10 cellular contexts compared by ENCODE assay signal in genomic region chr12:52119398-52120254, GRCh38. TPM values are rescaled to one million over a fixed set of nuclear protein-coding genes. Genes with fewer than 3 reads are reported as not detected.
DNase-seq lines count a peak whose midpoint lies in the region; ATAC-seq and TF ChIP-seq lines count a peak whose summit lies in the region.
"Had no signal": no experiment of that assay in that cellular context is flagged by ENCODE, and none has a peak within 500 bp of the region (broad histone marks: within the 10 kb centered on the region; RNA-seq: fewer than 3 reads in every experiment).

No MANE protein-coding gene starts in this region.

- RAD21 ChIA-PET in HCT116 (lab: Charles Lee; ENCODE audit: low non-redundant PET in 1 of 2, low total read pairs in 2 of 2, uncharacterized antibody in 2 of 2, unreplicated experiment in 2 of 2): interaction anchor here (0.7 to 1.0 kb wide), 5 partner anchors 28 to 95 kb away, joined by 3 to 5 read pairs (median 4); no protein-coding TSS in a partner anchor

- H3K4me3 Mint-ChIP-seq in CD8-positive, alpha-beta T cell: no peak overlapping the region
- H3K4me3 Mint-ChIP-seq: natural killer cell treated with Interleukin-12 subunit alpha and Interleukin-12 subunit beta and Interleukin-15 and Interleukin-18, amount 100 ng/mL, for 72 hours had no signal

- no peaks in the 10 kb centered on the region for H3K9me3 Mint-ChIP-seq in CD8-positive, alpha-beta T cell
- H3K9me3 Mint-ChIP-seq: natural killer cell treated with Interleukin-12 subunit alpha and Interleukin-12 subunit beta and Interleukin-15 and Interleukin-18, amount 100 ng/mL, for 72 hours had no signal

- peaks cover 8% of the 10 kb centered on the region for H3F3A ChIP-seq in PC-9 (ENCODE audit: insufficient read depth, low read depth)

- peak; percentile 76 for ATAC-seq in CD8-positive, alpha-beta T cell
- ATAC-seq in HCT116: peak; percentile 92
- ATAC-seq in left lobe of liver: peak; percentile 78
- no peak for ATAC-seq in GM18505 (IDR thresholded peaks at IDR 0.05; ENCODE audit: unreplicated experiment)
- ATAC-seq in GM21367 (IDR thresholded peaks at IDR 0.05; ENCODE audit: unreplicated experiment): no peak

- TF ChIP-seq POLR2A in HCT116 (IDR thresholded peaks at IDR 0.05; ENCODE audit: borderline replicate concordance, extremely low read depth, insufficient read depth, insufficient read length): no peak
- no peak for TF ChIP-seq POLR2A in GM18505 (IDR thresholded peaks at IDR 0.05; ENCODE audit: borderline replicate concordance, extremely low read depth, insufficient read depth, insufficient read length)

- no peak overlapping the region for H3K4me3 ChIP-seq in CD8-positive, alpha-beta T cell (ENCODE audit: low read depth, low read length)
- H3K4me3 ChIP-seq in HCT116 (replicated peaks in 1 of 2; ENCODE audit: low read depth in 1 of 2, low read length in 2 of 2) (no peak overlapping the region), PC-9 (no peak overlapping the region), astrocyte of the cerebellum (ENCODE audit: low read depth, low read length) (no peak overlapping the region)

- in situ Hi-C loops in astrocyte of the cerebellum (cut with HindIII; ENCODE audit: low sequenced_read_pairs): loop anchor here (5.0 kb wide), 1 partner anchor 97 kb away; no protein-coding TSS in a partner anchor

- no TSS peak for BruUV-seq in HCT116 (replicated peaks; lab: Mats Ljungman, UMichigan)
- no TSS peak for BruUV-seq in PC-9 (replicated peaks; lab: Mats Ljungman, UMichigan)

- intact Hi-C loops in CD8-positive, alpha-beta T cell (cut with DNase I, micrococcal nuclease): no loop called here
- intact Hi-C loops in HCT116 (cut with micrococcal nuclease): loop anchor here (1.0 kb wide), 2 partner anchors 94 to 115 kb away; no protein-coding TSS in a partner anchor
- intact Hi-C loops in PC-9 (cut with micrococcal nuclease; ENCODE audit: unreplicated experiment): loop anchor here (5.0 kb wide), 1 partner anchor 117 kb away; no protein-coding TSS in a partner anchor

- no peaks in the 10 kb centered on the region for H3K36me3 ChIP-seq in CD8-positive, alpha-beta T cell (ENCODE audit: insufficient read depth, low read length)
- H3K36me3 ChIP-seq in HCT116 (ENCODE audit: control insufficient read depth in 1 of 2, insufficient read depth in 2 of 2, low read length in 2 of 2) (no peaks in the 10 kb centered on the region), PC-9 (ENCODE audit: low read depth) (no peaks in the 10 kb centered on the region)

- H3K9me2 ChIP-seq in HCT116 (ENCODE audit: insufficient read depth): no peaks in the 10 kb centered on the region
- no peaks in the 10 kb centered on the region for H3K9me2 ChIP-seq in PC-9 (ENCODE audit: insufficient read depth)

- H3K36me3 Mint-ChIP-seq in CD8-positive, alpha-beta T cell: no peaks in the 10 kb centered on the region
- H3K36me3 Mint-ChIP-seq: natural killer cell treated with Interleukin-12 subunit alpha and Interleukin-12 subunit beta and Interleukin-15 and Interleukin-18, amount 100 ng/mL, for 72 hours had no signal

- no peak overlapping the region for H3K9ac ChIP-seq in HCT116 (ENCODE audit: low read length)

- H3K79me2 ChIP-seq in HCT116 (ENCODE audit: insufficient read depth, low read length) (no peaks in the 10 kb centered on the region), PC-9 (ENCODE audit: low read depth) (no peaks in the 10 kb centered on the region)

- H3K27me3 Mint-ChIP-seq in CD8-positive, alpha-beta T cell (ENCODE audit: low read depth): peaks cover 30% of the 10 kb centered on the region

- DNase-seq in CD8-positive, alpha-beta T cell: peak in 2 of 7 experiments; percentile 28 to 30
- peak; percentile 47 for DNase-seq in HCT116 (ENCODE audit: low read depth, low spot score)
- peak in 1 of 2 experiments; percentile 29 for DNase-seq in PC-9
- DNase-seq in astrocyte of the cerebellum (ENCODE audit: low read depth): no peak
- DNase-seq in left lobe of liver (ENCODE audit: low spot score): peak; percentile 91
- no peak for DNase-seq in GM19238 (ENCODE audit: insufficient read length, low spot score)

- no peak overlapping the region for H3K27ac ChIP-seq in CD8-positive, alpha-beta T cell (ENCODE audit: low read depth, low read length)
- H3K27ac ChIP-seq in HCT116 (ENCODE audit: low read depth, low read length): no peak overlapping the region
- no peak overlapping the region for H3K27ac ChIP-seq in PC-9

- no peak overlapping the region for H3K27ac Mint-ChIP-seq in CD8-positive, alpha-beta T cell
- H3K27ac Mint-ChIP-seq: natural killer cell treated with Interleukin-12 subunit alpha and Interleukin-12 subunit beta and Interleukin-15 and Interleukin-18, amount 100 ng/mL, for 72 hours had no signal

- peak; percentile 63 for TF ChIP-seq CTCF in CD8-positive, alpha-beta T cell (IDR thresholded peaks at IDR 0.05)
- peak; percentile 77 to 95 (median 87) for TF ChIP-seq CTCF in HCT116 (IDR thresholded peaks at IDR 0.05 in 2 of 3, conservative IDR thresholded peaks at IDR 0.05 in 1 of 3; ENCODE audit: borderline replicate concordance in 1 of 3, insufficient read depth in 1 of 3, low read depth in 2 of 3, low read length in 2 of 3)
- TF ChIP-seq CTCF in PC-9 (conservative IDR thresholded peaks at IDR 0.05): peak; percentile 62
- peak; percentile 53 for TF ChIP-seq CTCF in astrocyte of the cerebellum (IDR thresholded peaks at IDR 0.05; ENCODE audit: low read depth, low read length, missing control alignments)

- CTCF ChIA-PET in CD8-positive, alpha-beta T cell (lab: Charles Lee): interaction anchor here (0.6 to 3.2 kb wide), 6 partner anchors 37 to 765 kb away, joined by 3 to 21 read pairs (median 4); no protein-coding TSS in a partner anchor
- CTCF ChIA-PET in HCT116 (lab: Charles Lee): interaction anchor here (0.6 to 5.1 kb wide), 20 partner anchors 9 to 760 kb away, joined by 3 to 174 read pairs (median 4); no protein-coding TSS in a partner anchor
- CTCF ChIA-PET in PC-9 (lab: Charles Lee): interaction anchor here (0.6 to 1.2 kb wide), 5 partner anchors 54 to 457 kb away, joined by 3 to 9 read pairs (median 3); no protein-coding TSS in a partner anchor

- no peaks in the 10 kb centered on the region for H3K9me3 ChIP-seq in CD8-positive, alpha-beta T cell (ENCODE audit: low read length)
- H3K9me3 ChIP-seq in HCT116 (ENCODE audit: control insufficient read depth in 1 of 2, insufficient read depth in 1 of 2, low read depth in 1 of 2, low read length in 2 of 2): no peaks in the 10 kb centered on the region; a peak in 1 of 4 replicates
- H3K9me3 ChIP-seq in PC-9 (ENCODE audit: insufficient read depth, low read depth): no peaks in the 10 kb centered on the region

- peaks cover 6% of the 10 kb centered on the region for H3K4me1 ChIP-seq in CD8-positive, alpha-beta T cell (ENCODE audit: insufficient read depth, low read length)
- H3K4me1 ChIP-seq in HCT116 (ENCODE audit: control insufficient read depth in 1 of 2, insufficient read depth in 2 of 2, low read length in 2 of 2) (peaks cover 3 to 33% of the 10 kb centered on the region in 2 experiments; a peak in 3 of 4 replicates), PC-9 (replicated peaks; ENCODE audit: insufficient read depth) (peaks cover 28% of the 10 kb centered on the region)

- POLR2A ChIA-PET in CD8-positive, alpha-beta T cell (lab: Charles Lee): no interaction called here
- POLR2A ChIA-PET in HCT116 (lab: Charles Lee) (interaction anchor here (0.6 kb wide), 1 partner anchor 13 kb away, joined by 3 read pairs; no protein-coding TSS in a partner anchor), PC-9 (lab: Charles Lee; ENCODE audit: unreplicated experiment) (no interaction called here)

- H3K4me2 ChIP-seq in HCT116 (ENCODE audit: low read length) (peak overlapping the region; percentile 19), PC-9 (no peak overlapping the region)

- no peaks in the 10 kb centered on the region for H3K27me3 ChIP-seq in CD8-positive, alpha-beta T cell (ENCODE audit: insufficient read depth, low read length)
- H3K27me3 ChIP-seq in HCT116 (ENCODE audit: insufficient read depth, low read length) (no peaks in the 10 kb centered on the region), PC-9 (ENCODE audit: insufficient read depth, low read depth) (no peaks in the 10 kb centered on the region)

- peak overlapping the region; percentile 13 for H2AFZ ChIP-seq in HCT116 (ENCODE audit: low read depth, low read length, poor library complexity, severe bottlenecking)
- H2AFZ ChIP-seq in PC-9: no peak overlapping the region

- H3K4me1 Mint-ChIP-seq in CD8-positive, alpha-beta T cell (ENCODE audit: low read depth): peaks cover 7% of the 10 kb centered on the region

- H4K20me1 ChIP-seq in HCT116 (ENCODE audit: insufficient read depth) (no peaks in the 10 kb centered on the region), PC-9 (ENCODE audit: insufficient read depth) (no peaks in the 10 kb centered on the region)

- peak; percentile 48 for TF ChIP-seq RAD21 in HCT116 (IDR thresholded peaks at IDR 0.05; ENCODE audit: low read depth)

TF ChIP-seq in HCT116, 20 proteins besides CTCF, POLR2A, EP300 and RAD21 (continues in another document):
- TF ChIP-seq CBX3 (IDR thresholded peaks at IDR 0.05; ENCODE audit: low read depth) (no peak), POLR2AphosphoS5 (IDR thresholded peaks at IDR 0.05; ENCODE audit: low read depth, low read length) (no peak), ATF3 (IDR thresholded peaks at IDR 0.05) (no peak)

RNA-seq across cellular contexts. Expression of gene SMIM41, which starts 40.1 kb away (rescaled TPM):
- under 1 TPM in 1 of 2 experiments, not detected in 1; 0.22 TPM for total RNA-seq in CD8-positive, alpha-beta T cell
- total RNA-seq in HCT116 (2021; ENCODE audit: unreplicated experiment) (not detected), PC-9 (2021) (0.28 TPM in 1 of 2 replicates, not detected in the other), left lobe of liver (not detected)
- not detected in 2 replicates for polyA plus RNA-seq in HCT116 (2012)
- total RNA-seq: natural killer cell treated with Interleukin-12 subunit alpha and Interleukin-12 subunit beta and Interleukin-15 and Interleukin-18, amount 100 ng/mL, for 72 hours; RPMI7951 had no signal

RNA-seq across cellular contexts. Expression of gene ATG101, which starts 49.8 kb away (rescaled TPM):
- total RNA-seq in CD8-positive, alpha-beta T cell: 10 to 100 TPM; 19.1 to 19.3 TPM
- total RNA-seq in HCT116 (2021; ENCODE audit: unreplicated experiment): 49.2 TPM
- 69.2 and 101 TPM in 2 replicates for polyA plus RNA-seq in HCT116 (2012)
- 44.6 and 59.0 TPM in 2 replicates for total RNA-seq in PC-9 (2021)
- total RNA-seq in left lobe of liver: 18.0 TPM

Comparison
In these comparisons a context has a peak if more than half of its experiments do, and no peak if none do; other contexts are left out.
1. ATAC-seq: peak in CD8-positive, alpha-beta T cell (single experiment), HCT116 (single experiment) and left lobe of liver (single experiment); none in GM18505 (single experiment) and GM21367 (single experiment).
2. DNase-seq: peak in HCT116 (single experiment) and left lobe of liver (single experiment); none in astrocyte of the cerebellum (single experiment) and GM19238 (single experiment).
3. intact Hi-C loops: an anchor here in HCT116 (1.0 kb wide) and PC-9 (5.0 kb wide); none called in CD8-positive, alpha-beta T cell.
4. Peak in every context shown above with its lines, with median percentiles within 50 percentile points of each other: CTCF ChIP-seq.